ENCODE assay signal across 20 cellular contexts in the genomic region with DNA sequence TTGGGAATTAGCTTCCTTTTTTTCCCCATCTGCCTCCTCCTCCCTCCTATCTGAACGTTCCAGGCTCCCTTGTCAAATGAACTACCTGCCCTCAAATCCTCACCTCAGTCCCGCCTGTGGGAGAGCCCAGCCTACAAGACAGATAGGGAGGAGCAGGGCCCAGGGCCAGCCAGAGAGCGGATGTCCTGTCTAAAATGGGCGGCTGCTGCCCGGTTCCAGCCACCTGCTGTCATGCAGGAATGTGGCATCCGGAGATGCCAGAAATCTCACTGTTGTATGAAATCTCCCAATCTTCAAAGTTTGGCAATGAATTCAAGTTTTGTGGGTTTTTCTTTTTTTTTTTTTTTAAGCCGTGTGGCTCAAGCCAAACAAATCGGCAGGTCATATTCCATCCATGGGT.
A peak's percentile ranks its signal among the peaks of the same experiment; 100 is the strongest.
DNase-seq lines count a peak whose midpoint lies in the region; ATAC-seq, FAIRE-seq and TF ChIP-seq lines count a peak whose summit lies in the region.
"Had no signal": no experiment of that assay in that cellular context is flagged by ENCODE, and none has a peak within 500 bp of the region (broad histone marks: within the 10 kb centered on the region; RNA-seq: fewer than 3 reads in every experiment).

No MANE protein-coding gene starts in this region.

- no peaks in the 10 kb centered on the region for H3K27me3 ChIP-seq in GM23338 (ENCODE audit: insufficient read depth)
- H3K27me3 ChIP-seq in prostate gland (replicated peaks; ENCODE audit: insufficient read depth): no peaks in the 10 kb centered on the region
- H3K27me3 ChIP-seq: SJSA1 had no signal

- no peaks in the 10 kb centered on the region for H3F3A ChIP-seq in GM23338 (replicated peaks; ENCODE audit: low read depth)

- H4K20me1 ChIP-seq in GM23338 (replicated peaks; ENCODE audit: insufficient read depth): no peaks in the 10 kb centered on the region

- H3K36me3 ChIP-seq in GM23338 (ENCODE audit: insufficient read depth): no peaks in the 10 kb centered on the region
- H3K36me3 ChIP-seq in kidney (ENCODE audit: control insufficient read depth in 1 of 2, insufficient read depth in 2 of 2, low read length in 2 of 2): no peaks in the 10 kb centered on the region
- no peaks in the 10 kb centered on the region for H3K36me3 ChIP-seq in prostate gland
- H3K36me3 ChIP-seq: SJSA1 had no signal

- H3K36me3 Mint-ChIP-seq in GM23338 (ENCODE audit: low read depth): no peaks in the 10 kb centered on the region; the same call in 2 of the 3 replicates

- peak overlapping the region; percentile 80 for H3K27ac ChIP-seq in C4-2B
- no peak overlapping the region for H3K27ac ChIP-seq in GM23338 (ENCODE audit: low read depth)
- no peak overlapping the region for H3K27ac ChIP-seq in kidney (ENCODE audit: low read depth in 2 of 2, low read length in 2 of 2)
- H3K27ac ChIP-seq in prostate gland: no peak overlapping the region
- H3K27ac ChIP-seq in caudate nucleus (ENCODE audit: low read depth, low read length): no peak overlapping the region
- H3K27ac ChIP-seq: SJSA1 had no signal

- H2AFZ ChIP-seq in GM23338: no peak overlapping the region

- no peak overlapping the region for H3K4me3 Mint-ChIP-seq in GM23338
- H3K4me3 Mint-ChIP-seq: CD4-positive, alpha-beta T cell had no signal

- H3K9me3 ChIP-seq in kidney (ENCODE audit: control insufficient read depth in 1 of 2, low read length in 2 of 2): no peaks in the 10 kb centered on the region
- H3K9me3 ChIP-seq in prostate gland: no peaks in the 10 kb centered on the region

- H3K4me1 ChIP-seq in GM23338 (ENCODE audit: insufficient read depth) (no peaks in the 10 kb centered on the region; the same call in 1 of the 2 replicates), kidney (ENCODE audit: control insufficient read depth in 1 of 2, insufficient read depth in 1 of 2, low read depth in 1 of 2, low read length in 2 of 2) (no peaks in the 10 kb centered on the region), prostate gland (replicated peaks) (no peaks in the 10 kb centered on the region)
- H3K4me1 ChIP-seq: SJSA1 had no signal

- ATAC-seq in GM23338 (no peak; the same call in 2 of the 3 replicates), GM18519 (IDR thresholded peaks at IDR 0.05; ENCODE audit: low FRiP score, unreplicated experiment) (no peak)
- ATAC-seq: K562, Panc1 had no signal

- no peak overlapping the region for H3K4me2 ChIP-seq in GM23338

- peaks cover 9% of the 10 kb centered on the region for H3K27me3 Mint-ChIP-seq in GM23338 (ENCODE audit: insufficient read depth, low read depth, poor library complexity)

- no peaks in the 10 kb centered on the region for H3K79me2 ChIP-seq in GM23338 (replicated peaks; ENCODE audit: insufficient read depth)

- H3K9me2 ChIP-seq in GM23338 (ENCODE audit: insufficient read depth): peaks cover 4% of the 10 kb centered on the region; the same call in 1 of the 2 replicates

- H3K4me3 ChIP-seq in GM23338 (no peak overlapping the region), kidney (ENCODE audit: low read length in 2 of 2) (no peak overlapping the region), prostate gland (no peak overlapping the region)
- H3K4me3 ChIP-seq: K562, SJSA1 had no signal

- no peaks in the 10 kb centered on the region for H3K9me3 Mint-ChIP-seq in GM23338
- H3K9me3 Mint-ChIP-seq: CD4-positive, alpha-beta T cell had no signal

- DNase-seq in GM23338 (ENCODE audit: low spot score): peak; percentile 2
- DNase-seq in kidney: peak; percentile 64
- peak; percentile 74 for DNase-seq in prostate gland (ENCODE audit: low spot score)
- no peak for DNase-seq in HuH-7 (ENCODE audit: low spot score)
- DNase-seq in caudate nucleus (lab: John Stamatoyannopoulos, UW): no peak
- DNase-seq: CD4-positive, alpha-beta T cell; COR-L47; DMS79; NCI-H1092; NCI-H1436 treated with DMSO at 0.1 percent for 48 hours; NCI-H2029; NCI-H226; NCI-H510A treated with DMSO at 0.1 percent for 48 hours; NCI-H748 treated with DMSO at 0.1 percent for 48 hours had no signal

- no peak overlapping the region for H3K27ac Mint-ChIP-seq in GM23338
- H3K27ac Mint-ChIP-seq: CD4-positive, alpha-beta T cell had no signal

- H3K4me1 Mint-ChIP-seq in GM23338: peaks cover 21% of the 10 kb centered on the region

- TF ChIP-seq CTCF in C4-2B (conservative IDR thresholded peaks at IDR 0.05) (no peak), GM23338 (conservative IDR thresholded peaks at IDR 0.05; ENCODE audit: low read depth in 2 of 2) (no peak), kidney (IDR thresholded peaks at IDR 0.05; ENCODE audit: borderline replicate concordance, extremely low read depth, insufficient read depth) (no peak), prostate gland (IDR thresholded peaks at IDR 0.05) (no peak)

- TF ChIP-seq POLR2A in prostate gland (IDR thresholded peaks at IDR 0.05): no peak

- WGBS in prostate gland: 36% methylated on average over 8 of the region's 8 CpGs

- no peak for FAIRE-seq in kidney (lab: Jason Lieb, UNC)
- FAIRE-seq: H54, K562 had no signal

- intact Hi-C loops in kidney (cut with DNase I): no loop called here
- intact Hi-C loops in prostate gland (cut with DNase I): loop anchor here (5.0 kb wide), 1 partner anchor 63 kb away; no protein-coding TSS in a partner anchor

- no peak overlapping the region for H3K9ac ChIP-seq in kidney (ENCODE audit: low read length in 2 of 2)

TF ChIP-seq in GM23338, 12 proteins besides CTCF, POLR2A, EP300 and RAD21 (continues in another document):
- TF ChIP-seq STAT1 (IDR thresholded peaks at IDR 0.05; ENCODE audit: unreplicated experiment): no peak
- no peak for TF ChIP-seq EZH2phosphoT487 (IDR thresholded peaks at IDR 0.05; ENCODE audit: unreplicated experiment)
- TF ChIP-seq POLR2AphosphoS5 (IDR thresholded peaks at IDR 0.05; ENCODE audit: low read depth): no peak
- TF ChIP-seq ZNF462 (CRISPR knock-in tag; IDR thresholded peaks at IDR 0.05): no peak
- no peak for TF ChIP-seq ZNF114 (CRISPR knock-in tag; IDR thresholded peaks at IDR 0.05)
- no peak for TF ChIP-seq JUNB (IDR thresholded peaks at IDR 0.05; ENCODE audit: unreplicated experiment)

Comparison
In these comparisons a context has a peak if more than half of its experiments do, and no peak if none do; other contexts are left out.
1. DNase-seq: peak in GM23338 (single experiment), kidney (single experiment) and prostate gland (single experiment); none in HuH-7 (single experiment) and caudate nucleus (0 of 61).